Comparison of ENCODE assay signal across 8 cellular contexts in genomic region chr2:190344275-190344827, GRCh38. TPM values are rescaled to one million over a fixed set of nuclear protein-coding genes. Genes with fewer than 3 reads are reported as not detected.
A peak's percentile ranks its signal among the peaks of the same experiment; 100 is the strongest.
DNase-seq lines count a peak whose midpoint lies in the region; ATAC-seq, FAIRE-seq and TF ChIP-seq lines count a peak whose summit lies in the region.

No MANE protein-coding gene starts in this region.

- RAD21 ChIA-PET in HCT116 (lab: Charles Lee; ENCODE audit: low non-redundant PET in 1 of 2, low total read pairs in 2 of 2, uncharacterized antibody in 2 of 2, unreplicated experiment in 2 of 2) = no interaction called here

- H3K4me2 ChIP-seq in HCT116 (ENCODE audit: low read length) = peak overlapping the region; percentile 72
- H3K4me2 ChIP-seq in Loucy (ENCODE audit: low read depth, low read length, poor library complexity, severe bottlenecking) = peak overlapping the region; percentile 85
- H3K4me2 ChIP-seq in neural cell (ENCODE audit: low read length) = peak overlapping the region; percentile 82

- peak overlapping the region; percentile 58 to 70 for H3K4me3 ChIP-seq in HCT116 (replicated peaks in 1 of 2; ENCODE audit: low read depth in 1 of 2, low read length in 2 of 2)
- H3K4me3 ChIP-seq in Loucy (ENCODE audit: low read length, poor library complexity, severe bottlenecking) = peak overlapping the region; percentile 83
- peak overlapping the region; percentile 53 for H3K4me3 ChIP-seq in WERI-Rb-1 (ENCODE audit: low read depth, low read length)
- H3K4me3 ChIP-seq in neural cell (ENCODE audit: low read length) = peak overlapping the region; percentile 72

- POLR2A ChIA-PET in activated CD4-positive, alpha-beta T cell treated with anti-CD3 and anti-CD28 coated beads, Interleukin-2, amount 10 ng/mL, durations not matched to agents 7 days and 5 days (lab: Charles Lee) = no interaction called here
- POLR2A ChIA-PET in HCT116 (lab: Charles Lee) = interaction anchor here (0.5 to 1.3 kb wide), 2 partner anchors 15 to 25 kb away, joined by 5 read pairs; partner anchors contain the start of gene HIBCH

- no peaks in the 10 kb centered on the region for H3K36me3 Mint-ChIP-seq in activated CD4-positive, alpha-beta T cell treated with anti-CD3 and anti-CD28 coated beads, Interleukin-2, amount 10 ng/mL, durations not matched to agents 7 days and 5 days (ENCODE audit: low read depth)

- BruUV-seq in HCT116 (replicated peaks; lab: Mats Ljungman, UMichigan) = no TSS peak

- peak overlapping the region; percentile 67 for H3K27ac Mint-ChIP-seq in activated CD4-positive, alpha-beta T cell treated with anti-CD3 and anti-CD28 coated beads, Interleukin-2, amount 10 ng/mL, durations not matched to agents 7 days and 5 days

- CTCF ChIA-PET in activated CD4-positive, alpha-beta T cell treated with anti-CD3 and anti-CD28 coated beads, Interleukin-2, amount 10 ng/mL, durations not matched to agents 7 days and 5 days (lab: Charles Lee) = interaction anchor here (0.6 to 2.8 kb wide), 5 partner anchors 11 to 387 kb away, joined by 3 to 9 read pairs (median 4); partner anchors contain the start of gene HIBCH
- CTCF ChIA-PET in HCT116 (lab: Charles Lee) = interaction anchor here (0.8 to 2.0 kb wide), 4 partner anchors 10 to 336 kb away, joined by 3 to 4 read pairs (median 3); partner anchors contain the start of gene HIBCH

- H3K4me1 ChIP-seq in HCT116 (ENCODE audit: control insufficient read depth in 1 of 2, insufficient read depth in 2 of 2, low read length in 2 of 2) (peaks cover 19 to 39% of the 10 kb centered on the region in 2 experiments; a peak in 3 of 4 replicates), Loucy (ENCODE audit: insufficient read depth, low read length, poor library complexity, severe bottlenecking) (peaks cover 16% of the 10 kb centered on the region)

- no peak for TF ChIP-seq POLR2A in HCT116 (IDR thresholded peaks at IDR 0.05; ENCODE audit: borderline replicate concordance, extremely low read depth, insufficient read depth, insufficient read length)

- no peak for FAIRE-seq in frontal cortex (lab: Jason Lieb, UNC)

- peaks cover 25% of the 10 kb centered on the region for H3K79me2 ChIP-seq in HCT116 (ENCODE audit: insufficient read depth, low read length)
- H3K79me2 ChIP-seq in Loucy (ENCODE audit: insufficient read depth, low read length) = no peaks in the 10 kb centered on the region; the same call in 1 of the 2 replicates
- no peaks in the 10 kb centered on the region for H3K79me2 ChIP-seq in neural cell (replicated peaks; ENCODE audit: insufficient read depth, low read length)

- peak overlapping the region; percentile 76 for H3K4me3 Mint-ChIP-seq in activated CD4-positive, alpha-beta T cell treated with anti-CD3 and anti-CD28 coated beads, Interleukin-2, amount 10 ng/mL, durations not matched to agents 7 days and 5 days

- no peaks in the 10 kb centered on the region for H3K27me3 ChIP-seq in HCT116 (ENCODE audit: insufficient read depth, low read length)
- no peaks in the 10 kb centered on the region for H3K27me3 ChIP-seq in Loucy (ENCODE audit: insufficient read depth, low read length, poor library complexity, severe bottlenecking)
- no peaks in the 10 kb centered on the region for H3K27me3 ChIP-seq in WERI-Rb-1 (ENCODE audit: insufficient read depth, low read depth, severe bottlenecking)
- no peaks in the 10 kb centered on the region for H3K27me3 ChIP-seq in neural cell (ENCODE audit: insufficient read depth, low read depth, low read length)

- H3K9me2 ChIP-seq in HCT116 (ENCODE audit: insufficient read depth) (no peaks in the 10 kb centered on the region), Loucy (replicated peaks; ENCODE audit: low read depth, low read length) (no peaks in the 10 kb centered on the region), neural cell (ENCODE audit: insufficient read depth, low read length) (no peaks in the 10 kb centered on the region)

- no peak for TF ChIP-seq EP300 in neural cell (conservative IDR thresholded peaks at IDR 0.05; ENCODE audit: poor library complexity, severe bottlenecking)

- DNase-seq in activated CD4-positive, alpha-beta T cell treated with anti-CD3 and anti-CD28 coated beads, Interleukin-2, amount 10 ng/mL, durations not matched to agents 7 days and 5 days = no peak
- no peak for DNase-seq in activated CD4-positive, alpha-beta T cell treated with anti-CD3 and anti-CD28 coated beads, Interleukin-2, amount 50 U/mL, for 1 hour
- DNase-seq in HCT116 (ENCODE audit: low read depth, low spot score) (no peak), WERI-Rb-1 (peak; percentile 55), frontal cortex (ENCODE audit: low spot score in 2 of 2) (peak; percentile 55 to 65), cerebellar nuclear complex (lab: John Stamatoyannopoulos, UW) (no peak)

- no peaks in the 10 kb centered on the region for H3K9me3 Mint-ChIP-seq in activated CD4-positive, alpha-beta T cell treated with anti-CD3 and anti-CD28 coated beads, Interleukin-2, amount 10 ng/mL, durations not matched to agents 7 days and 5 days

- intact Hi-C loops in HCT116 (cut with micrococcal nuclease) = no loop called here

- TF ChIP-seq CTCF in HCT116 (IDR thresholded peaks at IDR 0.05 in 2 of 3, conservative IDR thresholded peaks at IDR 0.05 in 1 of 3; ENCODE audit: borderline replicate concordance in 1 of 3, insufficient read depth in 1 of 3, low read depth in 2 of 3, low read length in 2 of 3) (peak; percentile 28 to 48 (median 44); a peak in 5 of 6 replicates), Loucy (conservative IDR thresholded peaks at IDR 0.05; ENCODE audit: low read length) (peak; percentile 59), WERI-Rb-1 (IDR thresholded peaks at IDR 0.05; ENCODE audit: low read depth, low read length) (peak; percentile 55), neural cell (IDR thresholded peaks at IDR 0.05; ENCODE audit: poor library complexity, severe bottlenecking) (peak; percentile 48)

- H3K4me1 Mint-ChIP-seq in activated CD4-positive, alpha-beta T cell treated with anti-CD3 and anti-CD28 coated beads, Interleukin-2, amount 10 ng/mL, durations not matched to agents 7 days and 5 days = peaks cover 18% of the 10 kb centered on the region

- ATAC-seq in HCT116 = peak; percentile 70

- peaks cover 22% of the 10 kb centered on the region for H3K27me3 Mint-ChIP-seq in activated CD4-positive, alpha-beta T cell treated with anti-CD3 and anti-CD28 coated beads, Interleukin-2, amount 10 ng/mL, durations not matched to agents 7 days and 5 days

- H3K9ac ChIP-seq in HCT116 (ENCODE audit: low read length) (peak overlapping the region; percentile 70), Loucy (ENCODE audit: low read depth, low read length, poor library complexity, severe bottlenecking) (peak overlapping the region; percentile 68), neural cell (ENCODE audit: low read length) (peak overlapping the region; percentile 70)

- peaks cover 10% of the 10 kb centered on the region; the same call in 1 of the 2 replicates for H3F3A ChIP-seq in Loucy (ENCODE audit: low read depth)
- no peaks in the 10 kb centered on the region for H3F3A ChIP-seq in neural cell (ENCODE audit: insufficient read depth, low read length, poor library complexity, severe bottlenecking)

- H2AFZ ChIP-seq in HCT116 (ENCODE audit: low read depth, low read length, poor library complexity, severe bottlenecking) (no peak overlapping the region), Loucy (ENCODE audit: low read length) (peak overlapping the region; percentile 74), neural cell (ENCODE audit: low read depth, low read length) (peak overlapping the region; percentile 67)

- peak; percentile 50 for TF ChIP-seq RAD21 in HCT116 (IDR thresholded peaks at IDR 0.05; ENCODE audit: low read depth)
- TF ChIP-seq RAD21 in neural cell (conservative IDR thresholded peaks at IDR 0.05) = peak; percentile 15

- no peaks in the 10 kb centered on the region for H3K9me3 ChIP-seq in HCT116 (ENCODE audit: control insufficient read depth in 1 of 2, insufficient read depth in 1 of 2, low read depth in 1 of 2, low read length in 2 of 2)
- H3K9me3 ChIP-seq in Loucy (ENCODE audit: insufficient read depth, low read depth, low read length) = no peaks in the 10 kb centered on the region
- H3K9me3 ChIP-seq in WERI-Rb-1 (ENCODE audit: severe bottlenecking) = no peaks in the 10 kb centered on the region
- no peaks in the 10 kb centered on the region for H3K9me3 ChIP-seq in neural cell (ENCODE audit: low read length)

- H4K20me1 ChIP-seq in HCT116 (ENCODE audit: insufficient read depth) (no peaks in the 10 kb centered on the region), Loucy (ENCODE audit: insufficient read depth, low read length, poor library complexity, severe bottlenecking) (no peaks in the 10 kb centered on the region), neural cell (ENCODE audit: insufficient read depth) (no peaks in the 10 kb centered on the region)

- peak overlapping the region; percentile 78 for H3K27ac ChIP-seq in HCT116 (ENCODE audit: low read depth, low read length)
- H3K27ac ChIP-seq in WERI-Rb-1 = no peak overlapping the region
- peak overlapping the region; percentile 10 for H3K27ac ChIP-seq in neural cell (ENCODE audit: low read length)

- H3K36me3 ChIP-seq in HCT116 (ENCODE audit: control insufficient read depth in 1 of 2, insufficient read depth in 2 of 2, low read length in 2 of 2) (no peaks in the 10 kb centered on the region), Loucy (ENCODE audit: insufficient read depth, low read length) (no peaks in the 10 kb centered on the region), WERI-Rb-1 (no peaks in the 10 kb centered on the region), neural cell (ENCODE audit: insufficient read depth, low read length) (no peaks in the 10 kb centered on the region)

TF ChIP-seq in HCT116, 20 proteins besides CTCF, POLR2A, EP300 and RAD21 (continues in another document):
- TF ChIP-seq ZFX (IDR thresholded peaks at IDR 0.05) = no peak; the same call in 1 of the 2 replicates
- TF ChIP-seq YY1 (IDR thresholded peaks at IDR 0.05; ENCODE audit: extremely low read depth, insufficient replicate concordance, low read depth, low read length) = peak; percentile 6
- peak; percentile 74 for TF ChIP-seq SIN3A (IDR thresholded peaks at IDR 0.05; ENCODE audit: low read depth)

TF ChIP-seq in neural cell, 6 proteins besides CTCF, POLR2A, EP300 and RAD21:
- TF ChIP-seq POLR2AphosphoS5 (IDR thresholded peaks at IDR 0.05) (no peak), SMC3 (conservative IDR thresholded peaks at IDR 0.05; ENCODE audit: poor library complexity) (peak; percentile 26)

RNA-seq across cellular contexts. Expression of gene INPP1, which starts 1.0 kb away (rescaled TPM):
- 1 to 10 TPM; 6.7 to 6.9 TPM for total RNA-seq in activated CD4-positive, alpha-beta T cell treated with anti-CD3 and anti-CD28 coated beads, Interleukin-2, amount 10 ng/mL, durations not matched to agents 7 days and 5 days
- 19.6 TPM for total RNA-seq in HCT116 (2021; ENCODE audit: unreplicated experiment)
- polyA plus RNA-seq in HCT116 (2012) = 14.3 and 18.5 TPM in 2 replicates
- total RNA-seq in frontal cortex = 11.0 TPM
- 15.1 and 20.9 TPM in 2 replicates for polyA plus RNA-seq in neural cell
- polyA minus RNA-seq in neural cell = 5.4 and 5.6 TPM in 2 replicates

RNA-seq across cellular contexts. Expression of gene HIBCH, which starts 24.7 kb away (rescaled TPM):
- 10 to 100 TPM; 13.3 to 14.5 TPM for total RNA-seq in activated CD4-positive, alpha-beta T cell treated with anti-CD3 and anti-CD28 coated beads, Interleukin-2, amount 10 ng/mL, durations not matched to agents 7 days and 5 days
- total RNA-seq in HCT116 (2021; ENCODE audit: unreplicated experiment) (24.7 TPM), frontal cortex (11.0 TPM)
- 4.4 and 7.7 TPM in 2 replicates for polyA plus RNA-seq in HCT116 (2012)
- 10.2 and 17.8 TPM in 2 replicates for polyA plus RNA-seq in neural cell
- polyA minus RNA-seq in neural cell = 16.3 and 19.3 TPM in 2 replicates

Comparison
In these comparisons a context has a peak if more than half of its experiments do, and no peak if none do; other contexts are left out.
1. DNase-seq: peak in WERI-Rb-1 (single experiment) and frontal cortex (2 of 2); none in activated CD4-positive, alpha-beta T cell treated with anti-CD3 and anti-CD28 coated beads, Interleukin-2, amount 10 ng/mL, durations not matched to agents 7 days and 5 days (single experiment), activated CD4-positive, alpha-beta T cell treated with anti-CD3 and anti-CD28 coated beads, Interleukin-2, amount 50 U/mL, for 1 hour (single experiment), HCT116 (single experiment) and cerebellar nuclear complex (0 of 2).
2. Peak in every context shown above with its lines, with median percentiles within 50 percentile points of each other: H3K4me2 ChIP-seq, H3K4me3 ChIP-seq, H3K9ac ChIP-seq and CTCF ChIP-seq.